ENCODE assay signal across 12 cellular contexts in the genomic region with DNA sequence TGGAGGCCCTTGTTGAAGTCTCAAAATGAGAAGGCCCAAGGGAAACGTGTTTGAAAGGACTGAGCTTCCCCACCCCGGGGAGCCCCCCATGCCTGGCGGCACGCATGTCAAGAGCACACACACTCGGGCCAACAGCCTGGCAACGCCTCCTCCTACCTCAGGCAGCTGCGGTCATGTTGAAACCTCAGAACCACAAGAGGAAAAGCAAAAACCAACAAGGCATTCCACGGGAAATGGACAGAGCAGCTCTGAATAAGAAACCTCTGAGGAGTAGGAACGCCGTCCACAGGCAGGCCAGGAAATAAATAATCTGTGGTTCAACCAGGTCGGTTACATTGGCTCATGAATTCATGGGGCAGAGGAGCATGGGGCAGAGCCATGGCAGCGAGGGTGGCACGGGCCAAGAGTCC.
A peak's percentile ranks its signal among the peaks of the same experiment; 100 is the strongest.
DNase-seq lines count a peak whose midpoint lies in the region; FAIRE-seq and TF ChIP-seq lines count a peak whose summit lies in the region.
"Had no signal": no experiment of that assay in that cellular context is flagged by ENCODE, and none has a peak within 500 bp of the region (broad histone marks: within the 10 kb centered on the region; RNA-seq: fewer than 3 reads in every experiment).

No MANE protein-coding gene starts in this region.

- peak overlapping the region; percentile 42 for H3K27ac Mint-ChIP-seq in astrocyte (ENCODE audit: unreplicated experiment)

- no peaks in the 10 kb centered on the region for H3K36me3 Mint-ChIP-seq in astrocyte (ENCODE audit: low read depth, unreplicated experiment)
- H3K36me3 Mint-ChIP-seq: activated naive CD4-positive, alpha-beta T cell treated with anti-CD3 and anti-CD28 coated beads, Interleukin-2, amount 50 U/mL, for 72 hours had no signal

- H3K4me3 Mint-ChIP-seq in astrocyte (ENCODE audit: unreplicated experiment) = no peak overlapping the region

- H3K4me2 ChIP-seq in astrocyte (ENCODE audit: low read length) = no peak overlapping the region

- TF ChIP-seq CTCF in astrocyte (IDR thresholded peaks at IDR 0.05; ENCODE audit: insufficient read depth, low read depth, low read length) = no peak

- H3K36me3 ChIP-seq in astrocyte (ENCODE audit: insufficient read depth, low read length) = no peaks in the 10 kb centered on the region

- peak; percentile 61 for DNase-seq in DMS53 (lab: John Stamatoyannopoulos, UW)
- DNase-seq in DMS53 treated with DMSO at 0.1 percent for 48 hours (lab: John Stamatoyannopoulos, UW; ENCODE audit: unreplicated experiment) = no peak
- DNase-seq in NCI-H187 (lab: John Stamatoyannopoulos, UW) = peak; percentile 83 to 92
- peak; percentile 81 for DNase-seq in astrocyte (ENCODE audit: low read depth)
- peak; percentile 58 for DNase-seq in renal cortical epithelial cell (ENCODE audit: low read depth)
- no peak for DNase-seq in G401 (ENCODE audit: low spot score)
- DNase-seq in NCI-H2081 (lab: John Stamatoyannopoulos, UW) = no peak
- DNase-seq in NCI-H226 = no peak
- DNase-seq: posterior cingulate gyrus had no signal

- H3K79me2 ChIP-seq in astrocyte (ENCODE audit: insufficient read depth, low read length) = no peaks in the 10 kb centered on the region

- H3K27me3 Mint-ChIP-seq in astrocyte (ENCODE audit: low read depth, unreplicated experiment) = peaks cover 67% of the 10 kb centered on the region

- H3K9ac ChIP-seq in astrocyte (ENCODE audit: low read length) = no peak overlapping the region

- no peak for FAIRE-seq in astrocyte (lab: Jason Lieb, UNC)
- FAIRE-seq: K562 had no signal

- peaks cover 12% of the 10 kb centered on the region for H3K4me1 ChIP-seq in astrocyte (ENCODE audit: insufficient read depth, low read length)

- H3K4me1 Mint-ChIP-seq in astrocyte (ENCODE audit: low read depth, unreplicated experiment) = peaks cover 8% of the 10 kb centered on the region

- H4K20me1 ChIP-seq in astrocyte (ENCODE audit: insufficient read depth, low read length) = peaks cover 25% of the 10 kb centered on the region

- H2AFZ ChIP-seq in astrocyte (ENCODE audit: low read depth, low read length) = no peak overlapping the region

- no peaks in the 10 kb centered on the region for H3K9me3 ChIP-seq in astrocyte (ENCODE audit: insufficient read depth, low read depth, low read length)

- peaks cover 43% of the 10 kb centered on the region for H3K27me3 ChIP-seq in astrocyte (ENCODE audit: insufficient read depth, low read length)

- in situ Hi-C loops in G401 (cut with HindIII; ENCODE audit: low sequenced_read_pairs) = no loop called here

- H3K4me3 ChIP-seq in astrocyte (ENCODE audit: insufficient read depth, low read depth, low read length) = no peak overlapping the region
- H3K4me3 ChIP-seq: K562 had no signal

- H3K9me3 Mint-ChIP-seq in astrocyte (ENCODE audit: unreplicated experiment) = no peaks in the 10 kb centered on the region
- H3K9me3 Mint-ChIP-seq: activated naive CD4-positive, alpha-beta T cell treated with anti-CD3 and anti-CD28 coated beads, Interleukin-2, amount 50 U/mL, for 72 hours had no signal

- no peak overlapping the region for H3K27ac ChIP-seq in astrocyte (ENCODE audit: low read depth, low read length)
- H3K27ac ChIP-seq: 22Rv1 had no signal

Comparison
In these comparisons a context has a peak if more than half of its experiments do, and no peak if none do; other contexts are left out.
1. DNase-seq: peak in DMS53 (single experiment), NCI-H187 (2 of 2), astrocyte (single experiment) and renal cortical epithelial cell (single experiment); none in DMS53 treated with DMSO at 0.1 percent for 48 hours (single experiment), G401 (single experiment), NCI-H2081 (0 of 2) and NCI-H226 (single experiment).